In the genomic region with DNA sequence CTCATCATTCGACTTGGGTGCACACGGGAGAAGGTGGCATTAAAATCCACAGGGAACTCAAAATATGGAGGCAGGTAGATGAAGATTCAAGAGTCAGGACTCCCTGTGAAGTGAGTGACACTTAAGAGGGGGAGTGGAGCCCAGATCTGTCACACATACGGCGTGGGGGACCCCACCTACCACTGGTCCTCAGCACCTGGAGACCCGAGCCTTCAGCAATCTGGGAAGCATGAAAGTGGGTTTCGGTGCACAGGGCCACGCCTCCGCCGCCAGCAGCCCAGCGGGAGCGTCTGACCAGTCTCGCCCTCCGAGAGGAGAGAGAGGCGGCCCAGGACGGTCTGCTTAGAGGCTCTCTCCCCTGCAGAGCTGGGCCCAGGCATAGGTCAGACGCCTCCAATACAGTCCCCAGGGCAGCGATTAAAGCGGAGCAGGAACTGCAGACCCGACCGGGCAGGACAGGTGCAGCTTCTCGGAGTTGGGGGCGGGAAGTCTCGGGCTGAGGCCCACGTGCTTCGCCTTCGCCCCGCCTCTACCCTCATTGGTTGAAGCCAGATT, we compare ENCODE assay signal across 9 cellular contexts. TPM values are rescaled to one million over a fixed set of nuclear protein-coding genes. Genes with fewer than 3 reads are reported as not detected.
A peak's percentile ranks its signal among the peaks of the same experiment; 100 is the strongest.
DNase-seq lines count a peak whose midpoint lies in the region; ATAC-seq and TF ChIP-seq lines count a peak whose summit lies in the region.
"Had no signal": no experiment of that assay in that cellular context is flagged by ENCODE, and none has a peak within 500 bp of the region (broad histone marks: within the 10 kb centered on the region; RNA-seq: fewer than 3 reads in every experiment).

No MANE protein-coding gene starts in this region.

- peaks cover 0 to 15% of the 10 kb centered on the region in 2 donors for H3K36me3 ChIP-seq in adrenal gland (replicated peaks in 1 of 2)
- peaks cover 0 to 10% of the 10 kb centered on the region in 2 donors for H3K36me3 ChIP-seq in left lung
- H3K36me3 ChIP-seq in thyroid gland, result no peaks in the 10 kb centered on the region

- peak overlapping the region; percentile 43 for H3K27ac Mint-ChIP-seq in activated CD8-positive, alpha-beta memory T cell treated with anti-CD3 and anti-CD28 coated beads, Interleukin-2, amount 10 ng/mL, durations not matched to agents 7 days and 5 days

- H3K9me3 Mint-ChIP-seq in activated CD8-positive, alpha-beta memory T cell treated with anti-CD3 and anti-CD28 coated beads, Interleukin-2, amount 10 ng/mL, durations not matched to agents 7 days and 5 days (ENCODE audit: low read depth), result no peaks in the 10 kb centered on the region

- H3K27me3 Mint-ChIP-seq in activated CD8-positive, alpha-beta memory T cell treated with anti-CD3 and anti-CD28 coated beads, Interleukin-2, amount 10 ng/mL, durations not matched to agents 7 days and 5 days, result peaks cover 31% of the 10 kb centered on the region

- CTCF ChIA-PET in activated CD8-positive, alpha-beta memory T cell treated with anti-CD3 and anti-CD28 coated beads, Interleukin-2, amount 10 ng/mL, durations not matched to agents 7 days and 5 days (lab: Charles Lee), result interaction anchor here (0.6 to 2.0 kb wide), 22 partner anchors 8 to 455 kb away, joined by 3 to 15 read pairs (median 4); partner anchors contain the start of gene ZNF79

- H3K4me3 ChIP-seq in adrenal gland, result peak overlapping the region; percentile 23 to 60 (median 44)
- peak overlapping the region; percentile 80 to 82 for H3K4me3 ChIP-seq in left lung
- peak overlapping the region; percentile 23 to 49 (median 43) for H3K4me3 ChIP-seq in thyroid gland (replicated peaks in 1 of 3)

- 4 to 31% (median 5%) methylated on average over 4 to 27 of the region's 27 CpGs for WGBS in adrenal gland, 4 donors
- 5 to 8% methylated on average over 12 to 15 of the region's 27 CpGs for WGBS in thyroid gland, 2 donors

- TF ChIP-seq POLR2A in adrenal gland (IDR thresholded peaks at IDR 0.05) (peak in 1 of 2 donors; percentile 17), thyroid gland (IDR thresholded peaks at IDR 0.05) (no peak)

- H3K9me3 ChIP-seq in adrenal gland (replicated peaks in 1 of 3), result no peaks in the 10 kb centered on the region
- H3K9me3 ChIP-seq in left lung, result no peaks in the 10 kb centered on the region
- no peaks in the 10 kb centered on the region for H3K9me3 ChIP-seq in thyroid gland

- peak overlapping the region; percentile 61 for H3K4me3 Mint-ChIP-seq in activated CD8-positive, alpha-beta memory T cell treated with anti-CD3 and anti-CD28 coated beads, Interleukin-2, amount 10 ng/mL, durations not matched to agents 7 days and 5 days

- TF ChIP-seq CTCF in adrenal gland (IDR thresholded peaks at IDR 0.05) (no peak), left lung (IDR thresholded peaks at IDR 0.05) (no peak), thyroid gland (IDR thresholded peaks at IDR 0.05) (no peak)

- H3K27ac ChIP-seq in adrenal gland (peak overlapping the region in 4 of 5 donors; percentile 13 to 63 (median 40)), left lung (peak overlapping the region in 1 of 2 donors; percentile 63), thyroid gland (no peak overlapping the region)

- ATAC-seq in activated CD8-positive, alpha-beta memory T cell treated with anti-CD3 and anti-CD28 coated beads, Interleukin-2, amount 10 ng/mL, durations not matched to agents 7 days and 5 days, result no peak
- ATAC-seq in left lung, result no peak
- ATAC-seq in HG02973 (IDR thresholded peaks at IDR 0.05; ENCODE audit: unreplicated experiment), result no peak

- no peak for DNase-seq in activated CD8-positive, alpha-beta memory T cell treated with anti-CD3 and anti-CD28 coated beads, Interleukin-2, amount 10 ng/mL, durations not matched to agents 7 days and 5 days
- DNase-seq in activated CD8-positive, alpha-beta memory T cell treated with anti-CD3 and anti-CD28 coated beads, Interleukin-2, amount 50 U/mL, for 48 hours, result no peak
- DNase-seq in adrenal gland, result no peak
- no peak for DNase-seq in left lung
- no peak for DNase-seq in thyroid gland
- DNase-seq in NCI-H2107 treated with DMSO at 0.1 percent for 48 hours (lab: John Stamatoyannopoulos, UW; ENCODE audit: unreplicated experiment), result no peak
- DNase-seq in HK-2 (ENCODE audit: unreplicated experiment), result no peak
- DNase-seq: DND-41 had no signal

- H3K4me1 ChIP-seq in adrenal gland (replicated peaks in 1 of 2) (peaks cover 13 to 17% of the 10 kb centered on the region in 2 donors), left lung (peaks cover 3 to 23% of the 10 kb centered on the region in 2 donors), thyroid gland (peaks cover 6 to 14% of the 10 kb centered on the region in 2 donors)

- intact Hi-C loops in adrenal gland (cut with DNase I) (no loop called here), left lung (cut with DNase I) (no loop called here), thyroid gland (cut with DNase I) (loop anchor here (5.0 to 10.0 kb wide), 3 partner anchors 84 to 174 kb away; no protein-coding TSS in a partner anchor)

- H3K36me3 Mint-ChIP-seq in activated CD8-positive, alpha-beta memory T cell treated with anti-CD3 and anti-CD28 coated beads, Interleukin-2, amount 10 ng/mL, durations not matched to agents 7 days and 5 days, result no peaks in the 10 kb centered on the region

- H3K27me3 ChIP-seq in adrenal gland (no peaks in the 10 kb centered on the region), left lung (peaks cover 0 to 13% of the 10 kb centered on the region in 2 donors), thyroid gland (no peaks in the 10 kb centered on the region)

- H3K4me1 Mint-ChIP-seq in activated CD8-positive, alpha-beta memory T cell treated with anti-CD3 and anti-CD28 coated beads, Interleukin-2, amount 10 ng/mL, durations not matched to agents 7 days and 5 days, result peaks cover 18% of the 10 kb centered on the region

RNA-seq across cellular contexts. Expression of gene SLC2A8, which starts 0.6 kb away (rescaled TPM):
- 10 to 100 TPM; 12.1 to 26.0 TPM for total RNA-seq in activated CD8-positive, alpha-beta memory T cell treated with anti-CD3 and anti-CD28 coated beads, Interleukin-2, amount 10 ng/mL, durations not matched to agents 7 days and 5 days
- total RNA-seq in adrenal gland (100 to 1,000 TPM in 1 of 8 donors, 10 to 100 TPM in 7; 35.2 to 121 (median 68.6) TPM), left lung (10 to 100 TPM; 20.1 to 23.2 TPM), thyroid gland (10 to 100 TPM; 25.4 to 38.2 (median 29.9) TPM)
- polyA plus RNA-seq in adrenal gland, result 10 to 100 TPM; 17.1 to 66.6 (median 54.1) TPM

RNA-seq across cellular contexts. Expression of gene ZNF79, which starts 27.9 kb away (rescaled TPM):
- total RNA-seq in activated CD8-positive, alpha-beta memory T cell treated with anti-CD3 and anti-CD28 coated beads, Interleukin-2, amount 10 ng/mL, durations not matched to agents 7 days and 5 days, result 10 to 100 TPM; 14.2 to 18.9 TPM
- 10 to 100 TPM in 7 of 8 donors, 1 to 10 TPM in 1; 9.6 to 16.5 (median 12.0) TPM for total RNA-seq in adrenal gland
- 1 to 10 TPM; 5.5 to 7.5 (median 6.8) TPM for polyA plus RNA-seq in adrenal gland
- total RNA-seq in left lung, result 1 to 10 TPM; 7.7 to 9.0 TPM
- 10 to 100 TPM; 10.6 to 19.4 (median 15.9) TPM for total RNA-seq in thyroid gland

RNA-seq across cellular contexts. Expression of gene RPL12, which starts 54.9 kb away (rescaled TPM):
- 1,000 to 10,000 TPM; 1,251 to 1,331 TPM for total RNA-seq in activated CD8-positive, alpha-beta memory T cell treated with anti-CD3 and anti-CD28 coated beads, Interleukin-2, amount 10 ng/mL, durations not matched to agents 7 days and 5 days
- 1,000 to 10,000 TPM in 6 of 8 donors, 100 to 1,000 TPM in 2; 879 to 2,396 (median 1,368) TPM for total RNA-seq in adrenal gland
- polyA plus RNA-seq in adrenal gland, result 1,000 to 10,000 TPM; 1,610 to 4,212 (median 2,925) TPM
- total RNA-seq in left lung, result 1,000 to 10,000 TPM in 1 of 2 donors, 100 to 1,000 TPM in 1; 902 to 1,036 TPM
- 1,000 to 10,000 TPM; 1,286 to 2,844 (median 1,849) TPM for total RNA-seq in thyroid gland

RNA-seq across cellular contexts. Expression of gene LRSAM1, which starts 55.0 kb away (rescaled TPM):
- 10 to 100 TPM; 25.5 to 27.7 TPM for total RNA-seq in activated CD8-positive, alpha-beta memory T cell treated with anti-CD3 and anti-CD28 coated beads, Interleukin-2, amount 10 ng/mL, durations not matched to agents 7 days and 5 days
- total RNA-seq in adrenal gland, result 10 to 100 TPM; 18.3 to 31.0 (median 29.3) TPM
- polyA plus RNA-seq in adrenal gland, result 10 to 100 TPM in 2 of 3 donors, 1 to 10 TPM in 1; 6.8 to 74.8 (median 36.8) TPM
- total RNA-seq in left lung, result 10 to 100 TPM; 16.4 to 24.4 TPM
- total RNA-seq in thyroid gland, result 10 to 100 TPM; 13.7 to 19.6 (median 16.3) TPM

Comparison
In these comparisons a context has a peak if more than half of its experiments do, and no peak if none do; other contexts are left out.
1. H3K27ac ChIP-seq: peak in adrenal gland (4 of 5); none in thyroid gland (0 of 3).
2. Peak in every context shown above with its lines, with median percentiles within 50 percentile points of each other: H3K4me3 ChIP-seq.